20 cellular contexts compared by ENCODE assay signal in genomic region chr6:15515226-15515625, GRCh38.
DNase-seq lines count a peak whose midpoint lies in the region; ATAC-seq, FAIRE-seq and TF ChIP-seq lines count a peak whose summit lies in the region.
"Had no signal": no experiment of that assay in that cellular context is flagged by ENCODE, and none has a peak within 500 bp of the region (broad histone marks: within the 10 kb centered on the region; RNA-seq: fewer than 3 reads in every experiment).

No MANE protein-coding gene starts in this region.

- no peak for TF ChIP-seq RAD21 in H1 (IDR thresholded peaks at IDR 0.05 in 1 of 2, conservative IDR thresholded peaks at IDR 0.05 in 1 of 2; ENCODE audit: low read depth in 2 of 2, low read length in 2 of 2)

- H2AK5ac ChIP-seq in H1 (ENCODE audit: low read depth, low read length) = no peak overlapping the region

- no peak overlapping the region for H4K8ac ChIP-seq in H1 (ENCODE audit: extremely low read depth, insufficient read depth, low read length)

- H3K9me3 Mint-ChIP-seq in activated naive CD4-positive, alpha-beta T cell treated with anti-CD3 and anti-CD28 coated beads, Interleukin-2, amount 10 ng/mL, durations not matched to agents 7 days and 5 days = no peaks in the 10 kb centered on the region
- H3K9me3 Mint-ChIP-seq in stimulated activated effector memory CD8-positive, alpha-beta T cell treated with anti-CD3 and anti-CD28 coated beads, Interleukin-12 subunit alpha, Interleukin-12 subunit beta, amount 100 ng/mL, for 72 hours = no peaks in the 10 kb centered on the region
- no peaks in the 10 kb centered on the region for H3K9me3 Mint-ChIP-seq in osteocyte (ENCODE audit: unreplicated experiment)
- H3K9me3 Mint-ChIP-seq: activated CD4-positive, alpha-beta T cell treated with anti-CD3 and anti-CD28 coated beads, Interleukin-2, amount 10 ng/mL, durations not matched to agents 24 days and 14 days; neural progenitor cell had no signal

- FAIRE-seq in H1 (lab: Jason Lieb, UNC) = no peak
- FAIRE-seq: RCC 7860 had no signal

- TF ChIP-seq CTCF in OCI-LY1 (IDR thresholded peaks at IDR 0.05; ENCODE audit: low read length) = no peak
- TF ChIP-seq CTCF in H1 (IDR thresholded peaks at IDR 0.05; ENCODE audit: control extremely low read depth in 1 of 3, insufficient read depth in 1 of 3, low read depth in 1 of 3, low read length in 3 of 3) = no peak
- TF ChIP-seq CTCF in osteocyte (IDR thresholded peaks at IDR 0.05) = no peak

- CTCF ChIA-PET in activated naive CD4-positive, alpha-beta T cell treated with anti-CD3 and anti-CD28 coated beads, Interleukin-2, amount 10 ng/mL, durations not matched to agents 7 days and 5 days (lab: Charles Lee) = no interaction called here
- CTCF ChIA-PET in H1 (lab: Charles Lee; ENCODE audit: partially characterized antibody) = interaction anchor here (0.5 to 4.9 kb wide), 3 partner anchors 89 to 599 kb away, joined by 3 to 24 read pairs (median 3); no protein-coding TSS in a partner anchor

- 89% methylated on average over 6 of the region's 6 CpGs; no CpG with 5 or more reads in 1 of the 2 experiments for WGBS in H1 (ENCODE audit: extremely low coverage in 1 of 2, insufficient coverage in 1 of 2, insufficient read length in 1 of 2, insufficient replicate concordance in 2 of 2, low coverage in 1 of 2, low lambda C conversion rate in 2 of 2, missing lambda C conversion rate in 1 of 2), 2 experiments

- no peak overlapping the region for H4K5ac ChIP-seq in H1 (ENCODE audit: insufficient read length, low read depth, low read length)

- H3K27me3 ChIP-seq in OCI-LY1 (ENCODE audit: insufficient read depth, low read length) = no peaks in the 10 kb centered on the region
- no peaks in the 10 kb centered on the region for H3K27me3 ChIP-seq in H1 (replicated peaks in 1 of 4; ENCODE audit: control insufficient read depth in 3 of 4, extremely low read depth in 1 of 4, insufficient read depth in 3 of 4, low read length in 3 of 4)
- H3K27me3 ChIP-seq: neural progenitor cell, upper lobe of right lung had no signal

- H3K27ac ChIP-seq in OCI-LY1 (ENCODE audit: low read depth, low read length, poor library complexity, severe bottlenecking) (peak overlapping the region; percentile 52), H1 (ENCODE audit: low read depth, low read length) (no peak overlapping the region)
- H3K27ac ChIP-seq: neural progenitor cell, SK-N-MC, upper lobe of right lung had no signal

- peaks cover 49% of the 10 kb centered on the region for H3K36me3 Mint-ChIP-seq in activated naive CD4-positive, alpha-beta T cell treated with anti-CD3 and anti-CD28 coated beads, Interleukin-2, amount 10 ng/mL, durations not matched to agents 7 days and 5 days
- peaks cover 100% of the 10 kb centered on the region for H3K36me3 Mint-ChIP-seq in stimulated activated effector memory CD8-positive, alpha-beta T cell treated with anti-CD3 and anti-CD28 coated beads, Interleukin-12 subunit alpha, Interleukin-12 subunit beta, amount 100 ng/mL, for 72 hours
- H3K36me3 Mint-ChIP-seq in osteocyte (ENCODE audit: unreplicated experiment) = peaks cover 40% of the 10 kb centered on the region

- no peak overlapping the region for H2BK120ac ChIP-seq in H1 (replicated peaks; ENCODE audit: low read depth, low read length)

- H3K14ac ChIP-seq in H1 (ENCODE audit: insufficient read length) = no peak overlapping the region

- H3K4ac ChIP-seq in H1 (replicated peaks; ENCODE audit: insufficient read length, low read depth, low read length) = no peak overlapping the region

- no peak overlapping the region for H2BK15ac ChIP-seq in H1 (ENCODE audit: low read length)

- no peak overlapping the region for H3K4me3 ChIP-seq in OCI-LY1 (ENCODE audit: low read depth, low read length, poor library complexity, severe bottlenecking)
- H3K4me3 ChIP-seq in H1 (ENCODE audit: extremely low read depth in 1 of 4, insufficient read depth in 2 of 4, low read depth in 3 of 4, low read length in 4 of 4) = no peak overlapping the region
- H3K4me3 ChIP-seq: neural progenitor cell, SK-N-MC, upper lobe of right lung had no signal

- no peaks in the 10 kb centered on the region for H3K9me2 ChIP-seq in OCI-LY1 (ENCODE audit: low read depth, low read length)

- H3F3A ChIP-seq in OCI-LY1 (ENCODE audit: insufficient read depth, low read length) = no peaks in the 10 kb centered on the region

- H4K20me1 ChIP-seq in OCI-LY1 (ENCODE audit: insufficient read depth, low read length) (no peaks in the 10 kb centered on the region), H1 (replicated peaks in 1 of 2; ENCODE audit: control insufficient read depth in 1 of 2, insufficient read depth in 2 of 2, low read length in 2 of 2) (peaks cover 15 to 35% of the 10 kb centered on the region in 2 experiments)

- TF ChIP-seq POLR2A in H1 (IDR thresholded peaks at IDR 0.05; ENCODE audit: control extremely low read depth in 1 of 2, low read depth in 2 of 2, low read length in 2 of 2) = no peak

- H2BK12ac ChIP-seq in H1 (ENCODE audit: low read depth, low read length) = no peak overlapping the region

- H2AFZ ChIP-seq in OCI-LY1 (ENCODE audit: low read length) = no peak overlapping the region
- no peak overlapping the region for H2AFZ ChIP-seq in H1 (ENCODE audit: low read length)
- H2AFZ ChIP-seq: neural progenitor cell had no signal

- H3K79me2 ChIP-seq in OCI-LY1 (ENCODE audit: insufficient read depth, low read length) = no peaks in the 10 kb centered on the region
- H3K79me2 ChIP-seq in H1 (ENCODE audit: control insufficient read depth in 1 of 2, insufficient read depth in 2 of 2, low read length in 2 of 2) = peaks cover 0 to 17% of the 10 kb centered on the region in 2 experiments; a peak in 1 of 4 replicates

- H3K4me1 ChIP-seq in OCI-LY1 (ENCODE audit: insufficient read depth, low read length, severe bottlenecking) (peaks cover 18% of the 10 kb centered on the region), H1 (replicated peaks in 1 of 4; ENCODE audit: control insufficient read depth in 3 of 4, insufficient read depth in 4 of 4, low read length in 3 of 4) (no peaks in the 10 kb centered on the region; a peak in 1 of 7 replicates)
- H3K4me1 ChIP-seq: neural progenitor cell, upper lobe of right lung had no signal

- H3K9me3 ChIP-seq in OCI-LY1 (ENCODE audit: low read length) (no peaks in the 10 kb centered on the region), H1 (ENCODE audit: insufficient read depth in 2 of 2, low read depth in 1 of 2, low read length in 1 of 2) (no peaks in the 10 kb centered on the region)
- H3K9me3 ChIP-seq: upper lobe of right lung had no signal

- H2BK20ac ChIP-seq in H1 (ENCODE audit: low read length) = no peak overlapping the region

- POLR2A ChIA-PET in H1 (lab: Charles Lee; ENCODE audit: partially characterized antibody) = interaction anchor here (0.9 kb wide), 1 partner anchor 62 kb away, joined by 3 read pairs; no protein-coding TSS in a partner anchor

- TF ChIP-seq EP300 in H1 (IDR thresholded peaks at IDR 0.05; ENCODE audit: borderline replicate concordance in 1 of 2, low read depth in 2 of 2, low read length in 2 of 2) = no peak

- no peak for ATAC-seq in stimulated activated effector memory CD8-positive, alpha-beta T cell treated with anti-CD3 and anti-CD28 coated beads, Interleukin-12 subunit alpha, Interleukin-12 subunit beta, amount 100 ng/mL, for 72 hours
- ATAC-seq: upper lobe of right lung had no signal

- H3K9ac ChIP-seq in OCI-LY1 (ENCODE audit: low read length) (no peak overlapping the region), H1 (replicated peaks in 1 of 4; ENCODE audit: extremely low read depth in 1 of 4, low read depth in 3 of 4, low read length in 3 of 4) (no peak overlapping the region)
- H3K9ac ChIP-seq: neural progenitor cell had no signal

- H3K4me1 Mint-ChIP-seq in activated naive CD4-positive, alpha-beta T cell treated with anti-CD3 and anti-CD28 coated beads, Interleukin-2, amount 10 ng/mL, durations not matched to agents 7 days and 5 days = no peaks in the 10 kb centered on the region
- peaks cover 9% of the 10 kb centered on the region for H3K4me1 Mint-ChIP-seq in stimulated activated effector memory CD8-positive, alpha-beta T cell treated with anti-CD3 and anti-CD28 coated beads, Interleukin-12 subunit alpha, Interleukin-12 subunit beta, amount 100 ng/mL, for 72 hours
- peaks cover 2% of the 10 kb centered on the region for H3K4me1 Mint-ChIP-seq in osteocyte (ENCODE audit: unreplicated experiment)

- H3K18ac ChIP-seq in H1 (ENCODE audit: extremely low read depth, low read length) = no peak overlapping the region

- peak overlapping the region; percentile 74 for H3K27ac Mint-ChIP-seq in activated naive CD4-positive, alpha-beta T cell treated with anti-CD3 and anti-CD28 coated beads, Interleukin-2, amount 10 ng/mL, durations not matched to agents 7 days and 5 days
- H3K27ac Mint-ChIP-seq in stimulated activated effector memory CD8-positive, alpha-beta T cell treated with anti-CD3 and anti-CD28 coated beads, Interleukin-12 subunit alpha, Interleukin-12 subunit beta, amount 100 ng/mL, for 72 hours = peak overlapping the region; percentile 87
- no peak overlapping the region for H3K27ac Mint-ChIP-seq in osteocyte (ENCODE audit: unreplicated experiment)
- H3K27ac Mint-ChIP-seq: neural progenitor cell had no signal

- H2BK5ac ChIP-seq in H1 (ENCODE audit: low read depth, low read length) = no peak overlapping the region

- H3K4me3 Mint-ChIP-seq in activated naive CD4-positive, alpha-beta T cell treated with anti-CD3 and anti-CD28 coated beads, Interleukin-2, amount 10 ng/mL, durations not matched to agents 7 days and 5 days = no peak overlapping the region
- H3K4me3 Mint-ChIP-seq in stimulated activated effector memory CD8-positive, alpha-beta T cell treated with anti-CD3 and anti-CD28 coated beads, Interleukin-12 subunit alpha, Interleukin-12 subunit beta, amount 100 ng/mL, for 72 hours = no peak overlapping the region
- H3K4me3 Mint-ChIP-seq in osteocyte (ENCODE audit: unreplicated experiment) = no peak overlapping the region
- H3K4me3 Mint-ChIP-seq: activated CD4-positive, alpha-beta T cell treated with anti-CD3 and anti-CD28 coated beads, Interleukin-2, amount 10 ng/mL, durations not matched to agents 24 days and 14 days; neural progenitor cell had no signal

- H4K91ac ChIP-seq in H1 (replicated peaks; ENCODE audit: insufficient read length, low read length) = no peak overlapping the region

- H3K4me2 ChIP-seq in OCI-LY1 (ENCODE audit: low read length) (peak overlapping the region; percentile 43; the same call in 1 of the 2 replicates), H1 (ENCODE audit: insufficient read depth in 1 of 2, low read depth in 2 of 2, low read length in 2 of 2) (no peak overlapping the region)
- H3K4me2 ChIP-seq: neural progenitor cell had no signal

- H3K56ac ChIP-seq in H1 (replicated peaks; ENCODE audit: insufficient read length, low read depth, low read length) = no peak overlapping the region

- H3K27me3 Mint-ChIP-seq in activated naive CD4-positive, alpha-beta T cell treated with anti-CD3 and anti-CD28 coated beads, Interleukin-2, amount 10 ng/mL, durations not matched to agents 7 days and 5 days = no peaks in the 10 kb centered on the region
- no peaks in the 10 kb centered on the region for H3K27me3 Mint-ChIP-seq in osteocyte (ENCODE audit: unreplicated experiment)
- H3K27me3 Mint-ChIP-seq: activated CD4-positive, alpha-beta T cell treated with anti-CD3 and anti-CD28 coated beads, Interleukin-2, amount 10 ng/mL, durations not matched to agents 24 days and 14 days had no signal

- no peak for DNase-seq in activated naive CD4-positive, alpha-beta T cell treated with anti-CD3 and anti-CD28 coated beads, Interleukin-2, amount 10 ng/mL, durations not matched to agents 7 days and 5 days
- DNase-seq in activated naive CD4-positive, alpha-beta T cell treated with Interleukin-2 at 50 U/mL for 16 hours = no peak
- no peak for DNase-seq in H1 (ENCODE audit: low read depth in 1 of 2, low spot score in 2 of 2)
- DNase-seq in stimulated activated effector memory CD8-positive, alpha-beta T cell treated with anti-CD3 and anti-CD28 coated beads, Interleukin-12 subunit alpha, Interleukin-12 subunit beta, amount 100 ng/mL, for 72 hours (ENCODE audit: low spot score in 2 of 2) = no peak
- no peak for DNase-seq in effector CD4-positive, alpha-beta T cell
- DNase-seq in NCI-H526 (lab: John Stamatoyannopoulos, UW) = no peak
- no peak for DNase-seq in osteocyte (ENCODE audit: extremely low spot score, unreplicated experiment)
- DNase-seq: ACHN; activated CD4-positive, alpha-beta T cell treated with anti-CD3 and anti-CD28 coated beads, Interleukin-2, amount 10 ng/mL, durations not matched to agents 24 days and 14 days; DMS79 treated with DMSO at 0.1 percent for 48 hours; effector memory CD4-positive, alpha-beta T cell; H7; mesendoderm; stimulated activated CD4-positive, alpha-beta T cell treated with anti-CD3 and anti-CD28 coated beads, Interleukin-15, amount 100 ng/mL, for 24 hours; stimulated activated naive CD4-positive, alpha-beta T cell treated with Interleukin-2 at 50 U/mL for 16 hours; upper lobe of right lung had no signal

- H3K23me2 ChIP-seq in H1 (ENCODE audit: low read depth, low read length) = no peaks in the 10 kb centered on the region

- H3K23ac ChIP-seq in H1 (ENCODE audit: insufficient read length) = no peak overlapping the region

- peaks cover 7% of the 10 kb centered on the region; the same call in 1 of the 2 replicates for H3K79me1 ChIP-seq in H1 (ENCODE audit: low read depth, low read length)

- H3K36me3 ChIP-seq in OCI-LY1 (ENCODE audit: insufficient read depth, low read length) (peaks cover 8% of the 10 kb centered on the region; the same call in 1 of the 2 replicates), H1 (ENCODE audit: control insufficient read depth in 2 of 4, insufficient read depth in 4 of 4, low read length in 3 of 4) (peaks cover 35 to 99% (median 79%) of the 10 kb centered on the region in 4 experiments)
- H3K36me3 ChIP-seq: neural progenitor cell had no signal
